ENCODE assay signal across 8 cellular contexts in genomic region chr19:39833464-39834286, GRCh38. TPM values are rescaled to one million over a fixed set of nuclear protein-coding genes. Genes with fewer than 3 reads are reported as not detected.
DNase-seq lines count a peak whose midpoint lies in the region; ATAC-seq and TF ChIP-seq lines count a peak whose summit lies in the region.

TSS of gene DYRK1B (minus strand) at chr19:39834162. CDS start at chr19:39831867, 2,295 bp downstream.

- H3K4me3 ChIP-seq in AG09309 (ENCODE audit: control insufficient read depth, low read depth, low read length): peak within 1 kb of the TSS; percentile 71
- H3K4me3 ChIP-seq in effector memory CD4-positive, alpha-beta T cell (ENCODE audit: insufficient read depth, low read depth, low read length, poor library complexity, severe bottlenecking): peak within 1 kb of the TSS; percentile 100
- peak within 1 kb of the TSS; percentile 96 for H3K4me3 ChIP-seq in lower lobe of right lung

- TF ChIP-seq CTCF in AG09309 (IDR thresholded peaks at IDR 0.05; ENCODE audit: control insufficient read depth, insufficient read depth, low read depth, low read length, missing control alignments): no peak
- no peak for TF ChIP-seq CTCF in lower lobe of right lung (IDR thresholded peaks at IDR 0.05)

- peak within 1 kb of the TSS; percentile 99 for H3K27ac ChIP-seq in effector memory CD4-positive, alpha-beta T cell (ENCODE audit: insufficient read depth, low read length, poor library complexity, severe bottlenecking)
- H3K27ac ChIP-seq in lower lobe of right lung: peak within 1 kb of the TSS; percentile 86

- no peaks in the 10 kb centered on the region for H3K27me3 ChIP-seq in effector memory CD4-positive, alpha-beta T cell (replicated peaks; ENCODE audit: control insufficient read depth, insufficient read depth, low read length, poor library complexity, severe bottlenecking)
- H3K27me3 ChIP-seq in lower lobe of right lung (ENCODE audit: low read depth): no peaks in the 10 kb centered on the region

- ATAC-seq in GM19023 (IDR thresholded peaks at IDR 0.05; ENCODE audit: unreplicated experiment): peak; percentile 89
- ATAC-seq in HG03196 (IDR thresholded peaks at IDR 0.05; ENCODE audit: unreplicated experiment): peak; percentile 73
- peak; percentile 97 to 98 for ATAC-seq in lower lobe of right lung

- H3K9me3 ChIP-seq in effector memory CD4-positive, alpha-beta T cell (ENCODE audit: control insufficient read depth, low read length): no peaks in the 10 kb centered on the region
- H3K9me3 ChIP-seq in lower lobe of right lung: no peaks in the 10 kb centered on the region

- peaks cover 48% of the 10 kb centered on the region for H3K36me3 ChIP-seq in effector memory CD4-positive, alpha-beta T cell (ENCODE audit: control insufficient read depth, insufficient read depth, low read length)
- peaks cover 74% of the 10 kb centered on the region for H3K36me3 ChIP-seq in lower lobe of right lung

- H3K4me1 ChIP-seq in effector memory CD4-positive, alpha-beta T cell (ENCODE audit: control insufficient read depth, insufficient read depth, low read length, poor library complexity, severe bottlenecking): peaks cover 18% of the 10 kb centered on the region
- H3K4me1 ChIP-seq in lower lobe of right lung: peaks cover 14% of the 10 kb centered on the region

- intact Hi-C loops in lower lobe of right lung (cut with DNase I): no loop called here

- DNase-seq in AG09309 (ENCODE audit: low read depth) (peak; percentile 84), NCI-H524 treated with DMSO at 0.1 percent for 48 hours (lab: John Stamatoyannopoulos, UW) (peak; percentile 89), lower lobe of right lung (peak; percentile 98)
- DNase-seq in activated CD8-positive, alpha-beta memory T cell treated with anti-CD3 and anti-CD28 coated beads for 4 hours (ENCODE audit: low read depth in 2 of 2): peak; percentile 94 to 96
- peak; percentile 94 to 98 (median 97) for DNase-seq in effector memory CD4-positive, alpha-beta T cell
- DNase-seq in stimulated activated CD4-positive, alpha-beta T cell treated with anti-CD3 and anti-CD28 coated beads, Interleukin-4, amount 100 ng/mL, for 48 hours (ENCODE audit: low read depth in 2 of 2): peak; percentile 94 to 95

RNA-seq across cellular contexts. Expression of gene DYRK1B, which starts in this region (rescaled TPM):
- 28.4 TPM for total RNA-seq in lower lobe of right lung

Comparison
In these comparisons a context has a peak if more than half of its experiments do, and no peak if none do; other contexts are left out.
1. Peak in every context shown above with its lines: DNase-seq, ATAC-seq, H3K4me3 ChIP-seq and H3K27ac ChIP-seq.